In genomic region chr7:82050792-82051191, GRCh38 we compare ENCODE assay signal across 1 cellular context.
A peak's percentile ranks its signal among the peaks of the same experiment; 100 is the strongest.
TF ChIP-seq lines count a peak whose summit lies in the region.

No MANE protein-coding gene starts in this region.

TF ChIP-seq in SK-N-SH, 30 proteins besides CTCF, POLR2A, EP300 and RAD21 (continued from another document):
- TF ChIP-seq USF1 (IDR thresholded peaks at IDR 0.05; ENCODE audit: borderline replicate concordance, low read depth) (no peak), FOSL2 (IDR thresholded peaks at IDR 0.05; ENCODE audit: borderline replicate concordance, low read depth) (peak; percentile 21; the same call in 1 of the 2 replicates), MEF2A (IDR thresholded peaks at IDR 0.05; ENCODE audit: borderline replicate concordance, low read depth) (no peak)
TF ChIP-seq in SK-N-SH: peak in this region for 6.
